In genomic region chr7:128943251-128943650, GRCh38 we compare ENCODE assay signal across 3 cellular contexts. TPM values are rescaled to one million over a fixed set of nuclear protein-coding genes. Genes with fewer than 3 reads are reported as not detected.
"Had no signal": no experiment of that assay in that cellular context is flagged by ENCODE, and none has a peak within 500 bp of the region (broad histone marks: within the 10 kb centered on the region; RNA-seq: fewer than 3 reads in every experiment).

No MANE protein-coding gene starts in this region.

RNA-seq across cellular contexts. Expression of gene IRF5, which starts 5.5 kb away (rescaled TPM):
- total RNA-seq: ascending aorta, cardiac muscle cell had no signal

RNA-seq across cellular contexts. Expression of gene KCP, which starts 32.7 kb away (rescaled TPM):
- total RNA-seq: activated CD8-positive, alpha-beta T cell treated with anti-CD3 and anti-CD28 coated beads for 36 hours had no signal
